In the genomic region with DNA sequence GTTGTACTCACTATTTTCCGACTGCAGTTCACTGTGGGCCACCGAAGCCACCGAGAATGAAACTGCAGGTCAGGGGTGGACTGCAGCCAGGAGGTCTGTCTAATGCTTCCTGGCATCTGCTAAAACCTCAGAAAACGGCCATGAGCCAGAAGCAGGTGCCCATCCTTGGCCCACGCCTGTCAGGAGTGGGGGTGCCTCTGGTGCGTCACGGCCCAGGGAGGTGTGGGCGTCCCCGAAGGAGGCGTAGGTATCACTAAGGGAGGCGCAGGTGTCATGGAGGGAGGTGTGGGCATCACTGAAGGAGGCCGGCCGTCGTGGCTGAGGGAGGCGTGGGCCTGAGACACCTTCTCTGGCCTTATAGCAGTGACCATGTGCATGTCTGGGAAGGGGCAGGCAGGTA, we compare ENCODE assay signal across 18 cellular contexts.
"Had no signal": no experiment of that assay in that cellular context is flagged by ENCODE, and none has a peak within 500 bp of the region (broad histone marks: within the 10 kb centered on the region; RNA-seq: fewer than 3 reads in every experiment).

No MANE protein-coding gene starts in this region.

- DNase-seq: activated CD4-positive, alpha-beta T cell treated with anti-CD3 and anti-CD28 coated beads, Interleukin-2, amount 10 ng/mL, durations not matched to agents 7 days and 5 days; activated effector memory CD4-positive, alpha-beta T cell treated with anti-CD3 and anti-CD28 coated beads, Interleukin-2, amount 50 U/mL, for 16 hours; activated naive CD4-positive, alpha-beta T cell treated with anti-CD3 and anti-CD28 coated beads, Interleukin-2, amount 50 U/mL, for 16 hours; activated T-cell treated with anti-CD3 and anti-CD28 coated beads, Interleukin-2, amount 50 U/mL, for 48 hours; aorta; brain microvascular endothelial cell; central memory CD4-positive, alpha-beta T cell; heart left ventricle; kidney glomerular epithelial cell; nucleus accumbens; retina; upper lobe of right lung had no signal

- H3K4me1 Mint-ChIP-seq: activated CD4-positive, alpha-beta T cell treated with anti-CD3 and anti-CD28 coated beads, Interleukin-2, amount 10 ng/mL, durations not matched to agents 7 days and 5 days had no signal

- H3K27ac Mint-ChIP-seq: activated CD4-positive, alpha-beta T cell treated with anti-CD3 and anti-CD28 coated beads, Interleukin-2, amount 10 ng/mL, durations not matched to agents 7 days and 5 days; natural killer cell treated with Interleukin-12 subunit alpha and Interleukin-12 subunit beta and Interleukin-15 and Interleukin-18, amount 100 ng/mL, for 72 hours; WTC11 had no signal

- H3K9me3 Mint-ChIP-seq: activated CD4-positive, alpha-beta T cell treated with anti-CD3 and anti-CD28 coated beads, Interleukin-2, amount 10 ng/mL, durations not matched to agents 7 days and 5 days; natural killer cell treated with Interleukin-12 subunit alpha and Interleukin-12 subunit beta and Interleukin-15 and Interleukin-18, amount 100 ng/mL, for 72 hours had no signal

- H3K27ac ChIP-seq: brain microvascular endothelial cell, gastroesophageal sphincter, heart left ventricle, SK-N-MC, thoracic aorta, upper lobe of right lung had no signal

- H3K36me3 Mint-ChIP-seq: natural killer cell treated with Interleukin-12 subunit alpha and Interleukin-12 subunit beta and Interleukin-15 and Interleukin-18, amount 100 ng/mL, for 72 hours had no signal

- H3K4me3 Mint-ChIP-seq: activated CD4-positive, alpha-beta T cell treated with anti-CD3 and anti-CD28 coated beads, Interleukin-2, amount 10 ng/mL, durations not matched to agents 7 days and 5 days; natural killer cell treated with Interleukin-12 subunit alpha and Interleukin-12 subunit beta and Interleukin-15 and Interleukin-18, amount 100 ng/mL, for 72 hours; WTC11 had no signal

- H3K27me3 Mint-ChIP-seq: natural killer cell treated with Interleukin-12 subunit alpha and Interleukin-12 subunit beta and Interleukin-15 and Interleukin-18, amount 100 ng/mL, for 72 hours had no signal

- ATAC-seq: esophagus mucosa; gastroesophageal sphincter; heart left ventricle; natural killer cell treated with Interleukin-12 subunit alpha and Interleukin-12 subunit beta and Interleukin-15 and Interleukin-18, amount 100 ng/mL, for 72 hours; upper lobe of right lung; WTC11 had no signal

- H3K4me3 ChIP-seq: gastroesophageal sphincter, heart left ventricle, SK-N-MC, thoracic aorta, upper lobe of right lung had no signal
